Comparison of ENCODE assay signal across 1 cellular context in genomic region chr19:51550848-51551672, GRCh38.
TF ChIP-seq lines count a peak whose summit lies in the region.

No MANE protein-coding gene starts in this region.

TF ChIP-seq in K562, 482 proteins besides CTCF, POLR2A, EP300 and RAD21 (continued from another document and continues in another):
- TF ChIP-seq ATF2 (CRISPR knock-in tag; IDR thresholded peaks at IDR 0.05) (no peak), ZNF280A (IDR thresholded peaks at IDR 0.05; ENCODE audit: low read depth, partially characterized antibody) (no peak), CSDE1 (IDR thresholded peaks at IDR 0.05) (no peak), CREB3 (tag; conservative IDR thresholded peaks at IDR 0.05; ENCODE audit: low read depth) (no peak; the same call in 1 of the 2 replicates), ATF6 (CRISPR knock-in tag; IDR thresholded peaks at IDR 0.05) (no peak), PHF21A (IDR thresholded peaks at IDR 0.05; ENCODE audit: borderline replicate concordance, low read depth) (no peak), SETDB1 (IDR thresholded peaks at IDR 0.05; ENCODE audit: low read length) (no peak), SIX5 (IDR thresholded peaks at IDR 0.05; ENCODE audit: borderline replicate concordance in 1 of 2, insufficient read depth in 1 of 2, low read depth in 1 of 2, low read length in 2 of 2) (no peak), MYC (IDR thresholded peaks at IDR 0.05; ENCODE audit: low read depth, low read length) (no peak), MYC (CRISPR knock-in tag; IDR thresholded peaks at IDR 0.05; ENCODE audit: borderline replicate concordance, low read depth) (peak; percentile 34; the same call in 1 of the 2 replicates), ZNF140 (CRISPR knock-in tag; IDR thresholded peaks at IDR 0.05) (no peak), RFX7 (CRISPR knock-in tag; IDR thresholded peaks at IDR 0.05) (no peak), ZNF24 (IDR thresholded peaks at IDR 0.05) (no peak), ZNF274 (IDR thresholded peaks at IDR 0.05; ENCODE audit: borderline replicate concordance, low read depth, low read length) (no peak), ARID1B (IDR thresholded peaks at IDR 0.05) (no peak), MED1 (CRISPR knock-in tag; IDR thresholded peaks at IDR 0.05; ENCODE audit: borderline replicate concordance) (no peak), PREB (CRISPR knock-in tag; IDR thresholded peaks at IDR 0.05) (no peak), CTBP1 (IDR thresholded peaks at IDR 0.05; ENCODE audit: borderline replicate concordance) (peak; percentile 73), KAT2B (IDR thresholded peaks at IDR 0.05; ENCODE audit: low read depth, low read length) (no peak), SPI1 (IDR thresholded peaks at IDR 0.05; ENCODE audit: borderline replicate concordance, low read depth, low read length) (no peak), RAD51 (IDR thresholded peaks at IDR 0.05; ENCODE audit: borderline replicate concordance, low read depth) (no peak), ZC3H11A (IDR thresholded peaks at IDR 0.05; ENCODE audit: low read depth, low read length) (no peak), HNRNPK (IDR thresholded peaks at IDR 0.05; ENCODE audit: low read depth, low read length, poor library complexity, severe bottlenecking) (no peak), RBM39 (optimal IDR thresholded peaks at IDR 0.05; ENCODE audit: low read depth, low read length) (no peak), CAMTA2 (CRISPR knock-in tag; conservative IDR thresholded peaks at IDR 0.05) (no peak), NFRKB (IDR thresholded peaks at IDR 0.05; ENCODE audit: low read depth) (no peak), MBD1 (CRISPR knock-in tag; IDR thresholded peaks at IDR 0.05) (no peak), PML (IDR thresholded peaks at IDR 0.05; ENCODE audit: low read length) (0 out of 2 replicates have a peak, but pooled peaks have one; percentile 8), DEAF1 (CRISPR knock-in tag; IDR thresholded peaks at IDR 0.05) (no peak), ZFX (CRISPR knock-in tag; IDR thresholded peaks at IDR 0.05) (peak; percentile 66), ZNF780A (CRISPR knock-in tag; IDR thresholded peaks at IDR 0.05) (no peak), PPARD (CRISPR knock-in tag; IDR thresholded peaks at IDR 0.05) (no peak), PCBP2 (IDR thresholded peaks at IDR 0.05; ENCODE audit: low read depth, low read length, poor library complexity, severe bottlenecking) (no peak), HDAC3 (IDR thresholded peaks at IDR 0.05; ENCODE audit: borderline replicate concordance, partially characterized antibody) (no peak), PHF8 (IDR thresholded peaks at IDR 0.05; ENCODE audit: borderline replicate concordance, low read length) (no peak; the same call in 1 of the 2 replicates), SAFB (IDR thresholded peaks at IDR 0.05; ENCODE audit: borderline replicate concordance, low read depth, low read length) (no peak), ZKSCAN8 (CRISPR knock-in tag; IDR thresholded peaks at IDR 0.05) (no peak), ZNF609 (CRISPR knock-in tag; IDR thresholded peaks at IDR 0.05; ENCODE audit: borderline replicate concordance) (no peak), MCM3 (IDR thresholded peaks at IDR 0.05) (no peak), TEAD1 (CRISPR knock-in tag; IDR thresholded peaks at IDR 0.05) (peak; percentile 32 to 44; a peak in 2 of 4 replicates), ZNF639 (CRISPR knock-in tag; conservative IDR thresholded peaks at IDR 0.05 in 1 of 2, IDR thresholded peaks at IDR 0.05 in 1 of 2) (peak in 1 of 2 experiments; percentile 54; a peak in 1 of 4 replicates), XRCC5 (IDR thresholded peaks at IDR 0.05; ENCODE audit: low read depth, low read length) (no peak), ZNF57 (CRISPR knock-in tag; IDR thresholded peaks at IDR 0.05) (no peak), ZNF740 (CRISPR knock-in tag; IDR thresholded peaks at IDR 0.05) (0 out of 2 replicates have a peak, but pooled peaks have one; percentile 37), ZNF740 (tag; IDR thresholded peaks at IDR 0.05) (no peak)
